ENCODE assay signal across 8 cellular contexts in the genomic region with DNA sequence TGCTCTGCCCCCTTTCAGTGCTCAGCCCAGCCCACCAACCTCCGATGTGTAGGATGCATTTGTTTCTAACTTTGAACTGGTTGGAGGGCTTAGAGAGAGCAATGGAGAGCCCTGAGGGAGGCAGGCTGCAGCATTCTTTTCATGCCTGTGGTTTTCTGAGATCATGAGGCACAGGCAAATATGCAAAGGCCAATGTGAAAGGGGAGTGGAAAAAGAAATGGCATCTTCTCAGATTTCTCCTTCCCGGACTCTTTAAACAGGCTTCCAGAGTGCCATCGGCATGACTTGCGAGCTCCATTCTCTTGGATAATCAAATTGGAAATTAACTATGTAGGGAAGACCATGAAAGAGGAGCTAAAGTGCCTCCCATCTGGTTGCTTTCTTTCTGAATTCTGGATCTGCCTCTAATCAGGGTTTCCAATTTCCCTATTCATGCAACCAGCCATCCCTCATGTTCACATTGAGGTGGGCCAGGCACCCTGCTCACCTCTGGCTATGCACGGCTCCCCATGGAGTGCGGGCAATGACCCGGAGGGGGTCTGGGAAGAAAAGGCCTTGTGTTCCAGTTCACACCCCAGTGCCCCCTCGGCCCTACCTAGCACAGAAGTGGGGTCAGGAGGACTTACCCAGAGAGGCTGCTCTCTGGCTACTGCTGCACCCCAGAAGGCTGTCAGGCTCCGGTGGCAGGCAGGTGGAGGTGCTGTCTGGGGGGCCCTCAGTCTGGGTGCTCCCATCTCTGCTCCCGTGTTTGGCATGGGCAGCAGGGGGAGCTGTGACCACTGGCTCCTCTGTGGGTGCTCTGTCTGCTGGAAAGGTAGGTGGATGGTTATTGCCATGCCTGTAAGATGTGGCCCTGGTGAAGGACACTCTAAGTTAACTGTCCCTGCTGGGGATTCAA. TPM values are rescaled to one million over a fixed set of nuclear protein-coding genes. Genes with fewer than 3 reads are reported as not detected.
DNase-seq lines count a peak whose midpoint lies in the region; ATAC-seq and TF ChIP-seq lines count a peak whose summit lies in the region.

No MANE protein-coding gene starts in this region.

- H3K4me1 ChIP-seq in adipocyte (ENCODE audit: control insufficient read depth, insufficient read depth, low read length) (peaks cover 97% of the 10 kb centered on the region), right atrium auricular region (peaks cover 3 to 98% of the 10 kb centered on the region in 2 donors)

- no peaks in the 10 kb centered on the region for H3K9me3 Mint-ChIP-seq in stimulated activated effector memory CD8-positive, alpha-beta T cell treated with anti-CD3 and anti-CD28 coated beads, Interleukin-12 subunit alpha, Interleukin-12 subunit beta, amount 100 ng/mL, for 72 hours

- H3K36me3 Mint-ChIP-seq in stimulated activated effector memory CD8-positive, alpha-beta T cell treated with anti-CD3 and anti-CD28 coated beads, Interleukin-12 subunit alpha, Interleukin-12 subunit beta, amount 100 ng/mL, for 72 hours = no peaks in the 10 kb centered on the region

- no peaks in the 10 kb centered on the region for H3K9me3 ChIP-seq in adipocyte (ENCODE audit: control insufficient read depth, low read length)
- H3K9me3 ChIP-seq in right atrium auricular region = no peaks in the 10 kb centered on the region

- H3K4me3 Mint-ChIP-seq in stimulated activated effector memory CD8-positive, alpha-beta T cell treated with anti-CD3 and anti-CD28 coated beads, Interleukin-12 subunit alpha, Interleukin-12 subunit beta, amount 100 ng/mL, for 72 hours = no peak overlapping the region

- H3K36me3 ChIP-seq in adipocyte (ENCODE audit: control insufficient read depth, insufficient read depth, low read length, severe bottlenecking) = peaks cover 88% of the 10 kb centered on the region
- peaks cover 85% of the 10 kb centered on the region for H3K36me3 ChIP-seq in right atrium auricular region

- H3K27me3 ChIP-seq in adipocyte (replicated peaks; ENCODE audit: control insufficient read depth, insufficient read depth, low read length) (no peaks in the 10 kb centered on the region), right atrium auricular region (no peaks in the 10 kb centered on the region)

- DNase-seq in DMS 273 treated with DMSO at 0.1 percent for 48 hours (lab: John Stamatoyannopoulos, UW) (peak; percentile 44), HT-29 (ENCODE audit: low spot score) (peak; percentile 59), adipocyte (ENCODE audit: low read depth) (peak; percentile 96), right atrium auricular region (ENCODE audit: low spot score) (no peak), GDM1 (lab: John Stamatoyannopoulos, UW) (no peak), DMS153 (lab: John Stamatoyannopoulos, UW) (no peak)
- no peak for DNase-seq in stimulated activated effector memory CD8-positive, alpha-beta T cell treated with anti-CD3 and anti-CD28 coated beads, Interleukin-12 subunit alpha, Interleukin-12 subunit beta, amount 100 ng/mL, for 72 hours (ENCODE audit: low spot score in 2 of 2)

- H3K4me3 ChIP-seq in adipocyte (ENCODE audit: low read length) (peak overlapping the region; percentile 2), right atrium auricular region (no peak overlapping the region)

- H3K4me1 Mint-ChIP-seq in stimulated activated effector memory CD8-positive, alpha-beta T cell treated with anti-CD3 and anti-CD28 coated beads, Interleukin-12 subunit alpha, Interleukin-12 subunit beta, amount 100 ng/mL, for 72 hours = peaks cover 5% of the 10 kb centered on the region

- ATAC-seq in stimulated activated effector memory CD8-positive, alpha-beta T cell treated with anti-CD3 and anti-CD28 coated beads, Interleukin-12 subunit alpha, Interleukin-12 subunit beta, amount 100 ng/mL, for 72 hours = peak; percentile 52
- no peak for ATAC-seq in GM18498 (IDR thresholded peaks at IDR 0.05; ENCODE audit: unreplicated experiment)

- H3K9ac ChIP-seq in adipocyte (ENCODE audit: low read length) = peak overlapping the region; percentile 94

- no peak overlapping the region for H3K27ac Mint-ChIP-seq in stimulated activated effector memory CD8-positive, alpha-beta T cell treated with anti-CD3 and anti-CD28 coated beads, Interleukin-12 subunit alpha, Interleukin-12 subunit beta, amount 100 ng/mL, for 72 hours

- H3K27ac ChIP-seq in right atrium auricular region = peak overlapping the region; percentile 35 to 100

- TF ChIP-seq CTCF in right atrium auricular region (IDR thresholded peaks at IDR 0.05) = peak in 1 of 2 donors; percentile 49

RNA-seq across cellular contexts. Expression of gene AMOTL2, which starts 16.1 kb away (rescaled TPM):
- 109 and 119 TPM in 2 replicates for total RNA-seq in HT-29 (2014; rRNA removed; shearing (Covaris generic))
- 100 to 1,000 TPM in 1 of 2 donors, 10 to 100 TPM in 1; 62.3 to 119 TPM for total RNA-seq in right atrium auricular region

Comparison
In these comparisons a context has a peak if more than half of its experiments do, and no peak if none do; other contexts are left out.
1. DNase-seq: peak in DMS 273 treated with DMSO at 0.1 percent for 48 hours (single experiment), HT-29 (single experiment) and adipocyte (single experiment); none in right atrium auricular region (single experiment), stimulated activated effector memory CD8-positive, alpha-beta T cell treated with anti-CD3 and anti-CD28 coated beads, Interleukin-12 subunit alpha, Interleukin-12 subunit beta, amount 100 ng/mL, for 72 hours (0 of 2), GDM1 (single experiment) and DMS153 (single experiment).